ENCODE assay signal across 16 cellular contexts in the genomic region with DNA sequence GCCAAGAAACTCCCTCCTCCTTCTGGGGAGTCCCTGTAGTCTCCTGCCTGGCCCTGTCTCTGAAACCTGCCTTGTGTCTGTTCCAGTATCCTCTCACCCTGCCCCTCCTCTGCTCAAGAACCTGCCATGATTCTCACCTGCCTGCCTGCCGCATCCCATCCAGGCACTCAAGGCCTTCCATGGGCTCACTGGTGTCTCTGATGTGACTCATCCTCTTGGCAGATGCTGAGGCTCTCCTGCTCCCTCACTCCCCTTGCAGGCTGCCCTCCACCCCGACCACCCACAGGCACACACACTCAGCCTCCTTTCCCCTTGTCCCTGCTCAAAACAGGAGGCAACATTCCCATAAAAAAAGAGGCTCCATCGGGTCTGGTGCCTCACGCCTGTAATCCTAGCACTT.
"Had no signal": no experiment of that assay in that cellular context is flagged by ENCODE, and none has a peak within 500 bp of the region (broad histone marks: within the 10 kb centered on the region; RNA-seq: fewer than 3 reads in every experiment).

No MANE protein-coding gene starts in this region.

- H3K4me1 ChIP-seq: psoas muscle had no signal

- H3K36me3 Mint-ChIP-seq: naive thymus-derived CD8-positive, alpha-beta T cell had no signal

- H3K4me2 ChIP-seq: hepatocyte had no signal

- H3K27ac Mint-ChIP-seq: activated CD4-positive, alpha-beta T cell treated with anti-CD3 and anti-CD28 coated beads for 36 hours; activated CD8-positive, alpha-beta T cell treated with anti-CD3 and anti-CD28 coated beads for 36 hours; activated naive CD4-positive, alpha-beta T cell treated with anti-CD3 and anti-CD28 coated beads for 36 hours; activated T-helper 1 cell treated with anti-CD3 and anti-CD28 coated beads, Interleukin-12 subunit alpha, Interleukin-12 subunit beta, Interleukin-2, Interleukin-4 antibody, amounts not matched to agents 30 ng/mL and 10 ng/mL and 1 ng/mL, durations not matched to agents 14 hours and 24 hours and 36 hours; naive thymus-derived CD8-positive, alpha-beta T cell had no signal

- H3K9me3 Mint-ChIP-seq: activated CD8-positive, alpha-beta T cell treated with anti-CD3 and anti-CD28 coated beads for 36 hours; activated naive CD4-positive, alpha-beta T cell treated with anti-CD3 and anti-CD28 coated beads for 36 hours; activated T-helper 1 cell treated with anti-CD3 and anti-CD28 coated beads, Interleukin-12 subunit alpha, Interleukin-12 subunit beta, Interleukin-2, Interleukin-4 antibody, amounts not matched to agents 30 ng/mL and 10 ng/mL and 1 ng/mL, durations not matched to agents 14 hours and 24 hours and 36 hours; naive thymus-derived CD8-positive, alpha-beta T cell; stimulated activated naive CD8-positive, alpha-beta T cell treated with anti-CD3 and anti-CD28 coated beads, Interleukin-15, amount 100 ng/mL, for 72 hours had no signal

- H3K4me3 Mint-ChIP-seq: activated CD4-positive, alpha-beta T cell treated with anti-CD3 and anti-CD28 coated beads for 36 hours; activated CD8-positive, alpha-beta T cell treated with anti-CD3 and anti-CD28 coated beads for 36 hours; activated naive CD4-positive, alpha-beta T cell treated with anti-CD3 and anti-CD28 coated beads for 36 hours; activated T-helper 1 cell treated with anti-CD3 and anti-CD28 coated beads, Interleukin-12 subunit alpha, Interleukin-12 subunit beta, Interleukin-2, Interleukin-4 antibody, amounts not matched to agents 30 ng/mL and 10 ng/mL and 1 ng/mL, durations not matched to agents 14 hours and 24 hours and 36 hours; naive thymus-derived CD8-positive, alpha-beta T cell; stimulated activated naive CD8-positive, alpha-beta T cell treated with anti-CD3 and anti-CD28 coated beads, Interleukin-15, amount 100 ng/mL, for 72 hours had no signal

- ATAC-seq: activated CD4-positive, alpha-beta T cell treated with anti-CD3 and anti-CD28 coated beads for 36 hours; activated CD8-positive, alpha-beta T cell treated with anti-CD3 and anti-CD28 coated beads for 36 hours; naive thymus-derived CD8-positive, alpha-beta T cell; psoas muscle; stimulated activated naive CD8-positive, alpha-beta T cell treated with anti-CD3 and anti-CD28 coated beads, Interleukin-15, amount 100 ng/mL, for 72 hours had no signal

- H3K36me3 ChIP-seq: thoracic aorta had no signal

- H3K27ac ChIP-seq: hepatocyte, psoas muscle, thoracic aorta, VCaP had no signal

- H3K79me2 ChIP-seq: hepatocyte had no signal

- DNase-seq: activated CD4-positive, alpha-beta T cell treated with anti-CD3 and anti-CD28 coated beads for 36 hours; activated CD8-positive, alpha-beta T cell treated with anti-CD3 and anti-CD28 coated beads for 36 hours; activated naive CD4-positive, alpha-beta T cell treated with anti-CD3 and anti-CD28 coated beads for 36 hours; central memory CD4-positive, alpha-beta T cell; effector memory CD4-positive, alpha-beta T cell; occipital lobe; stimulated activated CD4-positive, alpha-beta T cell treated with anti-CD3 and anti-CD28 coated beads, Interleukin-4, amount 100 ng/mL, for 1 hour; stimulated activated CD8-positive, alpha-beta memory T cell treated with anti-CD3 and anti-CD28 coated beads, Interleukin-4, amount 100 ng/mL, for 48 hours; stimulated activated naive CD8-positive, alpha-beta T cell treated with anti-CD3 and anti-CD28 coated beads, Interleukin-15, amount 100 ng/mL, for 72 hours; T-helper 9 cell had no signal

- H3K4me3 ChIP-seq: hepatocyte, psoas muscle, thoracic aorta had no signal

- H2AFZ ChIP-seq: hepatocyte had no signal

- H3K9me3 ChIP-seq: psoas muscle, thoracic aorta had no signal

- H3K4me1 Mint-ChIP-seq: activated CD4-positive, alpha-beta T cell treated with anti-CD3 and anti-CD28 coated beads for 36 hours; stimulated activated naive CD8-positive, alpha-beta T cell treated with anti-CD3 and anti-CD28 coated beads, Interleukin-15, amount 100 ng/mL, for 72 hours had no signal
